1 cellular context compared by ENCODE assay signal in the genomic region with DNA sequence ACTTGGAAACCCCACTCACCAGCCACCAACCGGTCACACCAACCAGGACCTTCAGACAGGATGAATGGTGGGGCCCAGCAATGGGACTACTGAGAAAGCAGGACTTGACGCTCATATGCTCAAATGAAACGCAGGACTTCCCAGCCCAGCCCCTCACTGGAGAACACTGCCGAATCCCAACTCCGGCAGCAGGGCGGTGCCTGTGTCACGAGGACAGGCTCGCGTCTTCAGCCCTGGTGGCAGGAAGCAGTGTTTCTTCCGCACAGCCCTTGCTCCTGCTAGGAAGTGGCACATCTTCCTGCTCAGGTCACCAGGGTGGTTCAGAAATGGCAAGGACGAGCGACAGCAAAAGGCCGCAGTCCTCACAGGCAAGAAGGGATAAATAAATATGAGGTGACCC.
TF ChIP-seq lines count a peak whose summit lies in the region.

No MANE protein-coding gene starts in this region.

TF ChIP-seq in WTC11, 78 proteins besides CTCF, POLR2A, EP300 and RAD21 (continued from another document):
- no peak for TF ChIP-seq ESRRA (CRISPR knock-in tag; IDR thresholded peaks at IDR 0.05; ENCODE audit: borderline replicate concordance)
- no peak for TF ChIP-seq RORB (CRISPR knock-in tag; IDR thresholded peaks at IDR 0.05)
- TF ChIP-seq NR3C1 (CRISPR knock-in tag; conservative IDR thresholded peaks at IDR 0.05; ENCODE audit: low read depth) = no peak
- no peak for TF ChIP-seq NFYB (CRISPR knock-in tag; conservative IDR thresholded peaks at IDR 0.05; ENCODE audit: low read depth)
- TF ChIP-seq TEAD1 (CRISPR knock-in tag; IDR thresholded peaks at IDR 0.05) = no peak
- no peak for TF ChIP-seq MXD4 (CRISPR knock-in tag; IDR thresholded peaks at IDR 0.05; ENCODE audit: borderline replicate concordance)
- no peak for TF ChIP-seq ELF4 (CRISPR knock-in tag; IDR thresholded peaks at IDR 0.05; ENCODE audit: low read depth)
